1 cellular context compared by ENCODE assay signal in the genomic region with DNA sequence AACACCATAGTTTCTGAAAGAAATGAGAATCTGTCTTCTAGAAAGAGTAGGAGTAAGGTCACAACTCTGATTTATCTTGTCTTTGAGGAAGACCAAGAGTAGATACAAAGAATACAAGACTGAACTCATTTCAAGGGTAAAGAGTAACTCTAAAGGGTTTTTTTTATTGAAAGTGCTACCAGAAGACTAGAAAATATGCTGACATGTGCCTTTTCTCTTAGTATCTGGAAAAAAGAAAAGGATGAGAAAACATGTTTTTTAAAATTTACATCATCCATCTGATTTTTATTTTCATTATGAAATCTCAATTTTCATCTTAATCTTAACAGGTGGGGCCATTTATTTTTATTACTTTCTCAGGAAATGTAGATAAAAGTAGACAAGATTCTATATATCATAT.
TF ChIP-seq lines count a peak whose summit lies in the region.

No MANE protein-coding gene starts in this region.

TF ChIP-seq in HepG2, 621 proteins besides CTCF, POLR2A, EP300 and RAD21 (continued from another document):
- no peak for TF ChIP-seq RERE (CRISPR knock-in tag; IDR thresholded peaks at IDR 0.05; ENCODE audit: low read depth)
- no peak for TF ChIP-seq ZNF337 (CRISPR knock-in tag; IDR thresholded peaks at IDR 0.05; ENCODE audit: borderline replicate concordance, low read depth)
- TF ChIP-seq MAFF (IDR thresholded peaks at IDR 0.05; ENCODE audit: low read depth, low read length): peak; percentile 84
- no peak for TF ChIP-seq CSRNP2 (CRISPR knock-in tag; conservative IDR thresholded peaks at IDR 0.05; ENCODE audit: low read depth)
- TF ChIP-seq, protein P1, sequence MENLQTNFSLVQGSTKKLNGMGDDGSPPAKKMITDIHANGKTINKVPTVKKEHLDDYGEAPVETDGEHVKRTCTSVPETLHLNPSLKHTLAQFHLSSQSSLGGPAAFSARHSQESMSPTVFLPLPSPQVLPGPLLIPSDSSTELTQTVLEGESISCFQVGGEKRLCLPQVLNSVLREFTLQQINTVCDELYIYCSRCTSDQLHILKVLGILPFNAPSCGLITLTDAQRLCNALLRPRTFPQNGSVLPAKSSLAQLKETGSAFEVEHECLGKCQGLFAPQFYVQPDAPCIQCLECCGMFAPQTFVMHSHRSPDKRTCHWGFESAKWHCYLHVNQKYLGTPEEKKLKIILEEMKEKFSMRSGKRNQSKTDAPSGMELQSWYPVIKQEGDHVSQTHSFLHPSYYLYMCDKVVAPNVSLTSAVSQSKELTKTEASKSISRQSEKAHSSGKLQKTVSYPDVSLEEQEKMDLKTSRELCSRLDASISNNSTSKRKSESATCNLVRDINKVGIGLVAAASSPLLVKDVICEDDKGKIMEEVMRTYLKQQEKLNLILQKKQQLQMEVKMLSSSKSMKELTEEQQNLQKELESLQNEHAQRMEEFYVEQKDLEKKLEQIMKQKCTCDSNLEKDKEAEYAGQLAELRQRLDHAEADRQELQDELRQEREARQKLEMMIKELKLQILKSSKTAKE (CRISPR knock-in tag; IDR thresholded peaks at IDR 0.05; ENCODE audit: borderline replicate concordance): no peak
- no peak for TF ChIP-seq GATAD1 (CRISPR knock-in tag; IDR thresholded peaks at IDR 0.05)
- TF ChIP-seq, protein P2, sequence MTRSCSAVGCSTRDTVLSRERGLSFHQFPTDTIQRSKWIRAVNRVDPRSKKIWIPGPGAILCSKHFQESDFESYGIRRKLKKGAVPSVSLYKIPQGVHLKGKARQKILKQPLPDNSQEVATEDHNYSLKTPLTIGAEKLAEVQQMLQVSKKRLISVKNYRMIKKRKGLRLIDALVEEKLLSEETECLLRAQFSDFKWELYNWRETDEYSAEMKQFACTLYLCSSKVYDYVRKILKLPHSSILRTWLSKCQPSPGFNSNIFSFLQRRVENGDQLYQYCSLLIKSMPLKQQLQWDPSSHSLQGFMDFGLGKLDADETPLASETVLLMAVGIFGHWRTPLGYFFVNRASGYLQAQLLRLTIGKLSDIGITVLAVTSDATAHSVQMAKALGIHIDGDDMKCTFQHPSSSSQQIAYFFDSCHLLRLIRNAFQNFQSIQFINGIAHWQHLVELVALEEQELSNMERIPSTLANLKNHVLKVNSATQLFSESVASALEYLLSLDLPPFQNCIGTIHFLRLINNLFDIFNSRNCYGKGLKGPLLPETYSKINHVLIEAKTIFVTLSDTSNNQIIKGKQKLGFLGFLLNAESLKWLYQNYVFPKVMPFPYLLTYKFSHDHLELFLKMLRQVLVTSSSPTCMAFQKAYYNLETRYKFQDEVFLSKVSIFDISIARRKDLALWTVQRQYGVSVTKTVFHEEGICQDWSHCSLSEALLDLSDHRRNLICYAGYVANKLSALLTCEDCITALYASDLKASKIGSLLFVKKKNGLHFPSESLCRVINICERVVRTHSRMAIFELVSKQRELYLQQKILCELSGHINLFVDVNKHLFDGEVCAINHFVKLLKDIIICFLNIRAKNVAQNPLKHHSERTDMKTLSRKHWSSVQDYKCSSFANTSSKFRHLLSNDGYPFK (CRISPR knock-in tag; IDR thresholded peaks at IDR 0.05; ENCODE audit: borderline replicate concordance): no peak
- TF ChIP-seq ZNF263 (CRISPR knock-in tag; IDR thresholded peaks at IDR 0.05): no peak
- TF ChIP-seq ZBTB7B (CRISPR knock-in tag; IDR thresholded peaks at IDR 0.05): no peak
- TF ChIP-seq WIZ (CRISPR knock-in tag; IDR thresholded peaks at IDR 0.05): no peak
- TF ChIP-seq LCORL (IDR thresholded peaks at IDR 0.05): no peak
- TF ChIP-seq LCORL (CRISPR knock-in tag; IDR thresholded peaks at IDR 0.05): no peak
